In the genomic region with DNA sequence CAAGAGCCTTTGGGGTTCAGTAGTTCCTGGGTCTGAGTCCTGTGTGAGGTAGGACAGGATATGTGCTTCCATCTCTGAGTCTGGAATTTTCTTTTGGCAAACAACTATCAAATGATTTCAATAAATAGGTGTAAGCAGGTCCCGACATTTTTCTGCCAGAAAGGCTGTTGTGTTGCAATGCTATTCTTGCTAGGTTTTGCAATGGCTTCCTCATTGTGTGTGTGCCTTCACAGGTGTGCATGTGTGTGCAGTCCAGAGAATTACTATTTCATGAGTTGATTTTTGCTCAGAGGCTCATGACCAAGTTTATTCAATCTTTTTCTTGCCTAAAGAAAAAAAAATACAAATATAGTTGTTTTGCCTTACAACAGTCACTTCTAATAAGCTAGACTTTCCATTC, we compare ENCODE assay signal across 13 cellular contexts.
DNase-seq lines count a peak whose midpoint lies in the region; ATAC-seq and TF ChIP-seq lines count a peak whose summit lies in the region.
"Had no signal": no experiment of that assay in that cellular context is flagged by ENCODE, and none has a peak within 500 bp of the region (broad histone marks: within the 10 kb centered on the region; RNA-seq: fewer than 3 reads in every experiment).

No MANE protein-coding gene starts in this region.

- no peaks in the 10 kb centered on the region for H3K27me3 Mint-ChIP-seq in chondrocyte (ENCODE audit: low read depth)
- H3K27me3 Mint-ChIP-seq in activated CD8-positive, alpha-beta T cell treated with anti-CD3 and anti-CD28 coated beads for 36 hours, result peaks cover 7% of the 10 kb centered on the region

- ATAC-seq in lung (ENCODE audit: insufficient read depth, low FRiP score), result peak; percentile 19
- ATAC-seq in activated CD8-positive, alpha-beta T cell treated with anti-CD3 and anti-CD28 coated beads for 36 hours, result no peak
- no peak for ATAC-seq in HG03175 (IDR thresholded peaks at IDR 0.05; ENCODE audit: unreplicated experiment)
- ATAC-seq: HCT116 had no signal

- 60 to 67% methylated on average over 1 of the region's 1 CpG for WGBS in lung, 2 donors

- no peak overlapping the region for H2AFZ ChIP-seq in ACC112 (ENCODE audit: low read length, unreplicated experiment)

- TF ChIP-seq CTCF in RWPE1 (conservative IDR thresholded peaks at IDR 0.05; ENCODE audit: low read depth) (no peak), chondrocyte (IDR thresholded peaks at IDR 0.05) (no peak), lung (IDR thresholded peaks at IDR 0.05; ENCODE audit: control extremely low read depth, extremely low read depth) (no peak)
- no peak for TF ChIP-seq CTCF in activated CD8-positive, alpha-beta T cell treated with anti-CD3 and anti-CD28 coated beads for 36 hours (IDR thresholded peaks at IDR 0.05)

- no peak for DNase-seq in RWPE1 (ENCODE audit: low spot score)
- DNase-seq in chondrocyte (ENCODE audit: low spot score), result no peak
- no peak for DNase-seq in lung (ENCODE audit: low spot score)
- no peak for DNase-seq in stimulated activated CD4-positive, alpha-beta T cell treated with anti-CD3 and anti-CD28 coated beads, Interleukin-2, amount 100 ng/mL, for 24 hours
- no peak for DNase-seq in activated CD8-positive, alpha-beta T cell treated with anti-CD3 and anti-CD28 coated beads for 36 hours
- DNase-seq: 8988T; ACHN; CD4-positive, CD25-positive, alpha-beta regulatory T cell; DMS53 had no signal

- H3K9me3 ChIP-seq in lung (ENCODE audit: control insufficient read depth in 2 of 2, insufficient read depth in 1 of 2, low read length in 1 of 2), result no peaks in the 10 kb centered on the region
- H3K9me3 ChIP-seq: BLaER1 treated with 17β-estradiol and CSF1 and Interleukin-3, amounts not matched to agents 10 nM and 100 nM had no signal

- intact Hi-C loops in activated CD8-positive, alpha-beta T cell treated with anti-CD3 and anti-CD28 coated beads for 36 hours (cut with micrococcal nuclease), result no loop called here

- H3K4me1 ChIP-seq in ACC112 (ENCODE audit: control insufficient read depth, insufficient read depth, low read length, unreplicated experiment) (peaks cover 18% of the 10 kb centered on the region), lung (ENCODE audit: control insufficient read depth in 2 of 2, insufficient read depth in 2 of 2, low read length in 2 of 2) (no peaks in the 10 kb centered on the region)
- H3K4me1 ChIP-seq: BLaER1 treated with 17β-estradiol and CSF1 and Interleukin-3, amounts not matched to agents 10 nM and 100 nM had no signal

- 0 out of 2 replicates have a peak overlapping the region, but pooled peaks have one; percentile 38 for H3K4me3 ChIP-seq in ACC112 (ENCODE audit: low read depth, low read length)
- no peak overlapping the region for H3K4me3 ChIP-seq in lung
- H3K4me3 ChIP-seq: BLaER1 treated with 17β-estradiol and CSF1 and Interleukin-3, amounts not matched to agents 10 nM and 100 nM had no signal

- no peaks in the 10 kb centered on the region for H3K36me3 Mint-ChIP-seq in chondrocyte (ENCODE audit: low read depth)
- no peaks in the 10 kb centered on the region for H3K36me3 Mint-ChIP-seq in activated CD8-positive, alpha-beta T cell treated with anti-CD3 and anti-CD28 coated beads for 36 hours (ENCODE audit: low read depth)
- H3K36me3 Mint-ChIP-seq: CD4-positive, CD25-positive, alpha-beta regulatory T cell had no signal

- CTCF ChIA-PET in RWPE1 (lab: Yijun Ruan, JAX), result interaction anchor here (0.7 kb wide), 1 partner anchor 128 kb away, joined by 3 read pairs; no protein-coding TSS in a partner anchor
- CTCF ChIA-PET in activated CD8-positive, alpha-beta T cell treated with anti-CD3 and anti-CD28 coated beads for 36 hours (lab: Charles Lee), result interaction anchor here (1.1 kb wide), 1 partner anchor 13 kb away, joined by 3 read pairs; no protein-coding TSS in a partner anchor

- H3K27me3 ChIP-seq in ACC112 (ENCODE audit: insufficient read depth, low read length), result no peaks in the 10 kb centered on the region
- H3K27me3 ChIP-seq in lung (ENCODE audit: control insufficient read depth, insufficient read depth), result no peaks in the 10 kb centered on the region
- H3K27me3 ChIP-seq: BLaER1 treated with 17β-estradiol and CSF1 and Interleukin-3, amounts not matched to agents 10 nM and 100 nM had no signal

- no peak overlapping the region for H3K27ac ChIP-seq in ACC112 (ENCODE audit: low read depth, low read length)
- H3K27ac ChIP-seq in RWPE1, result peak overlapping the region; percentile 85
- H3K27ac ChIP-seq in lung (ENCODE audit: low read depth in 1 of 2, low read length in 1 of 2), result no peak overlapping the region
- H3K27ac ChIP-seq: BLaER1 treated with 17β-estradiol and CSF1 and Interleukin-3, amounts not matched to agents 10 nM and 100 nM had no signal

- POLR2A ChIA-PET in RWPE1 (lab: Yijun Ruan, JAX; ENCODE audit: low non-redundant PET), result no interaction called here
- POLR2A ChIA-PET in activated CD8-positive, alpha-beta T cell treated with anti-CD3 and anti-CD28 coated beads for 36 hours (lab: Charles Lee), result no interaction called here

- H3K79me2 ChIP-seq in ACC112 (ENCODE audit: control insufficient read depth, insufficient read depth, low read length, unreplicated experiment), result no peaks in the 10 kb centered on the region

- H3K9me3 Mint-ChIP-seq in chondrocyte (ENCODE audit: low read depth), result no peaks in the 10 kb centered on the region
- no peaks in the 10 kb centered on the region for H3K9me3 Mint-ChIP-seq in activated CD8-positive, alpha-beta T cell treated with anti-CD3 and anti-CD28 coated beads for 36 hours
- H3K9me3 Mint-ChIP-seq: CD4-positive, CD25-positive, alpha-beta regulatory T cell had no signal

- no peak overlapping the region for H3K4me3 Mint-ChIP-seq in chondrocyte (ENCODE audit: unreplicated experiment)
- no peak overlapping the region for H3K4me3 Mint-ChIP-seq in activated CD8-positive, alpha-beta T cell treated with anti-CD3 and anti-CD28 coated beads for 36 hours
- H3K4me3 Mint-ChIP-seq: CD4-positive, CD25-positive, alpha-beta regulatory T cell had no signal

- H3K4me1 Mint-ChIP-seq in chondrocyte (ENCODE audit: low read depth), result peaks cover 25% of the 10 kb centered on the region
- no peaks in the 10 kb centered on the region for H3K4me1 Mint-ChIP-seq in activated CD8-positive, alpha-beta T cell treated with anti-CD3 and anti-CD28 coated beads for 36 hours (ENCODE audit: low read depth)
- H3K4me1 Mint-ChIP-seq: CD4-positive, CD25-positive, alpha-beta regulatory T cell had no signal

- H3K36me3 ChIP-seq in ACC112 (ENCODE audit: insufficient read depth, low read length) (no peaks in the 10 kb centered on the region), lung (ENCODE audit: control insufficient read depth in 2 of 2, insufficient read depth in 2 of 2, low read length in 2 of 2) (no peaks in the 10 kb centered on the region)
- H3K36me3 ChIP-seq: BLaER1 treated with 17β-estradiol and CSF1 and Interleukin-3, amounts not matched to agents 10 nM and 100 nM had no signal

- peak overlapping the region; percentile 82 for H3K27ac Mint-ChIP-seq in chondrocyte (ENCODE audit: unreplicated experiment)
- no peak overlapping the region for H3K27ac Mint-ChIP-seq in activated CD8-positive, alpha-beta T cell treated with anti-CD3 and anti-CD28 coated beads for 36 hours
- H3K27ac Mint-ChIP-seq: CD4-positive, CD25-positive, alpha-beta regulatory T cell had no signal
